ENCODE assay signal across 22 cellular contexts in genomic region chr6:24888967-24889366, GRCh38. TPM values are rescaled to one million over a fixed set of nuclear protein-coding genes. Genes with fewer than 3 reads are reported as not detected.
DNase-seq lines count a peak whose midpoint lies in the region; ATAC-seq, FAIRE-seq and TF ChIP-seq lines count a peak whose summit lies in the region.
"Had no signal": no experiment of that assay in that cellular context is flagged by ENCODE, and none has a peak within 500 bp of the region (broad histone marks: within the 10 kb centered on the region; RNA-seq: fewer than 3 reads in every experiment).

No MANE protein-coding gene starts in this region.

- H3K27ac Mint-ChIP-seq in T-helper 1 cell treated with Interleukin-12 subunit alpha and Interleukin-12 subunit beta and Interleukin-4 antibody, amounts not matched to agents 30 μg/mL and 1 μg/mL, for 36 hours, result peak overlapping the region; percentile 69
- H3K27ac Mint-ChIP-seq in activated CD8-positive, alpha-beta T cell treated with anti-CD3 and anti-CD28 coated beads, Interleukin-2, amount 10 ng/mL, durations not matched to agents 7 days and 5 days, result peak overlapping the region; percentile 44
- H3K27ac Mint-ChIP-seq in natural killer cell, result peak overlapping the region; percentile 90 to 93
- H3K27ac Mint-ChIP-seq: progenitor cell of endocrine pancreas had no signal

- H3K9me3 Mint-ChIP-seq in T-helper 1 cell treated with Interleukin-12 subunit alpha and Interleukin-12 subunit beta and Interleukin-4 antibody, amounts not matched to agents 30 μg/mL and 1 μg/mL, for 36 hours, result no peaks in the 10 kb centered on the region
- H3K9me3 Mint-ChIP-seq in activated CD8-positive, alpha-beta T cell treated with anti-CD3 and anti-CD28 coated beads, Interleukin-2, amount 10 ng/mL, durations not matched to agents 7 days and 5 days (ENCODE audit: insufficient read depth), result no peaks in the 10 kb centered on the region
- no peaks in the 10 kb centered on the region for H3K9me3 Mint-ChIP-seq in natural killer cell

- ATAC-seq in activated CD8-positive, alpha-beta T cell treated with anti-CD3 and anti-CD28 coated beads, Interleukin-2, amount 10 ng/mL, durations not matched to agents 7 days and 5 days, result no peak
- no peak for ATAC-seq in natural killer cell
- ATAC-seq in body of pancreas, result no peak
- ATAC-seq in HG02884 (IDR thresholded peaks at IDR 0.05; ENCODE audit: unreplicated experiment), result no peak
- ATAC-seq: left lobe of liver, Panc1 had no signal

- intact Hi-C loops in natural killer cell (cut with micrococcal nuclease), result no loop called here
- intact Hi-C loops in body of pancreas (cut with DNase I), result no loop called here

- H3K27me3 ChIP-seq in body of pancreas, result no peaks in the 10 kb centered on the region
- H3K27me3 ChIP-seq: adrenal gland, uterus had no signal

- H3K36me3 ChIP-seq in body of pancreas (replicated peaks in 1 of 2; ENCODE audit: insufficient read depth in 1 of 2, low read depth in 2 of 2), result no peaks in the 10 kb centered on the region
- H3K36me3 ChIP-seq: adrenal gland, uterus had no signal

- TF ChIP-seq POLR2A in body of pancreas (IDR thresholded peaks at IDR 0.05), result no peak

- H3K9me3 ChIP-seq in body of pancreas, result no peaks in the 10 kb centered on the region
- H3K9me3 ChIP-seq: adrenal gland, Caco-2, uterus had no signal

- DNase-seq in T-helper 1 cell (no peak), natural killer cell (no peak), body of pancreas (no peak), D721Med (ENCODE audit: insufficient read length, low spot score) (no peak)
- DNase-seq in Jurkat, Clone E6-1 (ENCODE audit: low read depth, low spot score), result peak; percentile 32
- no peak for DNase-seq in activated CD8-positive, alpha-beta T cell treated with anti-CD3 and anti-CD28 coated beads, Interleukin-2, amount 10 ng/mL, durations not matched to agents 7 days and 5 days
- DNase-seq: adrenal gland, Caco-2, cerebellar nuclear complex, foreskin fibroblast, GF-D8, NCI-H1436, NCI-H510A treated with DMSO at 0.1 percent for 48 hours, uterus had no signal

- FAIRE-seq in D721Med (lab: Jason Lieb, UNC), result no peak
- FAIRE-seq: endometrium had no signal

- 88 to 94% methylated on average over 3 of the region's 3 CpGs for WGBS in body of pancreas, 2 donors

- no peak overlapping the region for H3K4me3 ChIP-seq in Jurkat, Clone E6-1 (ENCODE audit: low read length)
- no peak overlapping the region for H3K4me3 ChIP-seq in body of pancreas
- H3K4me3 ChIP-seq: adrenal gland, SK-N-MC, uterus had no signal

- no peaks in the 10 kb centered on the region for H3K27me3 Mint-ChIP-seq in T-helper 1 cell treated with Interleukin-12 subunit alpha and Interleukin-12 subunit beta and Interleukin-4 antibody, amounts not matched to agents 30 μg/mL and 1 μg/mL, for 36 hours (ENCODE audit: low read depth)
- H3K27me3 Mint-ChIP-seq in activated CD8-positive, alpha-beta T cell treated with anti-CD3 and anti-CD28 coated beads, Interleukin-2, amount 10 ng/mL, durations not matched to agents 7 days and 5 days (ENCODE audit: low read depth), result no peaks in the 10 kb centered on the region
- H3K27me3 Mint-ChIP-seq in natural killer cell (ENCODE audit: low read depth in 2 of 2), result no peaks in the 10 kb centered on the region
- H3K27me3 Mint-ChIP-seq: progenitor cell of endocrine pancreas had no signal

- peaks cover 43% of the 10 kb centered on the region for H3K36me3 Mint-ChIP-seq in T-helper 1 cell treated with Interleukin-12 subunit alpha and Interleukin-12 subunit beta and Interleukin-4 antibody, amounts not matched to agents 30 μg/mL and 1 μg/mL, for 36 hours (ENCODE audit: low read depth)
- H3K36me3 Mint-ChIP-seq in activated CD8-positive, alpha-beta T cell treated with anti-CD3 and anti-CD28 coated beads, Interleukin-2, amount 10 ng/mL, durations not matched to agents 7 days and 5 days (ENCODE audit: low read depth), result peaks cover 60% of the 10 kb centered on the region
- no peaks in the 10 kb centered on the region for H3K36me3 Mint-ChIP-seq in natural killer cell

- CTCF ChIA-PET in activated CD8-positive, alpha-beta T cell treated with anti-CD3 and anti-CD28 coated beads, Interleukin-2, amount 10 ng/mL, durations not matched to agents 7 days and 5 days (lab: Charles Lee), result interaction anchor here (0.6 to 3.0 kb wide), 15 partner anchors 10 to 182 kb away, joined by 3 to 20 read pairs (median 4); partner anchors contain the start of gene RIPOR2

- no peak overlapping the region for H3K27ac ChIP-seq in body of pancreas
- H3K27ac ChIP-seq: adrenal gland, HL-60, SK-N-MC had no signal

- TF ChIP-seq CTCF in natural killer cell (IDR thresholded peaks at IDR 0.05), result no peak
- no peak for TF ChIP-seq CTCF in body of pancreas (IDR thresholded peaks at IDR 0.05)
- no peak for TF ChIP-seq CTCF in D721Med (IDR thresholded peaks at IDR 0.05; ENCODE audit: insufficient read depth, missing control alignments)

- POLR2A ChIA-PET in activated CD8-positive, alpha-beta T cell treated with anti-CD3 and anti-CD28 coated beads, Interleukin-2, amount 10 ng/mL, durations not matched to agents 7 days and 5 days (lab: Charles Lee), result interaction anchor here (0.6 to 1.4 kb wide), 5 partner anchors 11 to 47 kb away, joined by 3 to 4 read pairs (median 3); partner anchors contain the start of gene RIPOR2

- H3K4me3 Mint-ChIP-seq in T-helper 1 cell treated with Interleukin-12 subunit alpha and Interleukin-12 subunit beta and Interleukin-4 antibody, amounts not matched to agents 30 μg/mL and 1 μg/mL, for 36 hours, result no peak overlapping the region
- no peak overlapping the region for H3K4me3 Mint-ChIP-seq in activated CD8-positive, alpha-beta T cell treated with anti-CD3 and anti-CD28 coated beads, Interleukin-2, amount 10 ng/mL, durations not matched to agents 7 days and 5 days
- H3K4me3 Mint-ChIP-seq in natural killer cell, result peak overlapping the region; percentile 22

- no peaks in the 10 kb centered on the region for H3K4me1 ChIP-seq in body of pancreas
- H3K4me1 ChIP-seq: adrenal gland, Caco-2 had no signal

- H3K4me1 Mint-ChIP-seq in T-helper 1 cell treated with Interleukin-12 subunit alpha and Interleukin-12 subunit beta and Interleukin-4 antibody, amounts not matched to agents 30 μg/mL and 1 μg/mL, for 36 hours (ENCODE audit: low read depth), result peaks cover 65% of the 10 kb centered on the region
- peaks cover 72% of the 10 kb centered on the region for H3K4me1 Mint-ChIP-seq in activated CD8-positive, alpha-beta T cell treated with anti-CD3 and anti-CD28 coated beads, Interleukin-2, amount 10 ng/mL, durations not matched to agents 7 days and 5 days (ENCODE audit: low read depth)
- peaks cover 83 to 89% of the 10 kb centered on the region in 2 donors for H3K4me1 Mint-ChIP-seq in natural killer cell

RNA-seq across cellular contexts. Expression of gene RIPOR2, which starts 46.8 kb away (rescaled TPM):
- 11.6 TPM for polyA plus RNA-seq in Jurkat, Clone E6-1 (2012; ENCODE audit: insufficient read depth, insufficient read length)
- total RNA-seq in activated CD8-positive, alpha-beta T cell treated with anti-CD3 and anti-CD28 coated beads, Interleukin-2, amount 10 ng/mL, durations not matched to agents 7 days and 5 days, result 100 to 1,000 TPM; 154 to 156 TPM
- total RNA-seq in natural killer cell, result 100 to 1,000 TPM; 234 to 312 (median 299) TPM
- total RNA-seq in body of pancreas, result 1 to 10 TPM; 1.3 to 1.6 TPM

Comparison
In these comparisons a context has a peak if more than half of its experiments do, and no peak if none do; other contexts are left out.
1. RNA of gene RIPOR2, which starts 46.8 kb away (total RNA-seq): 234 to 312 TPM in natural killer cell and 154 to 156 TPM in activated CD8-positive, alpha-beta T cell treated with anti-CD3 and anti-CD28 coated beads, Interleukin-2, amount 10 ng/mL, durations not matched to agents 7 days and 5 days; 1.3 to 1.6 TPM in body of pancreas; every median in the first group is over 10 times any median in the second.
2. Peak in every context shown above with its lines, with median percentiles within 50 percentile points of each other: H3K27ac Mint-ChIP-seq.